14 cellular contexts compared by ENCODE assay signal in genomic region chr10:71512794-71513379, GRCh38.
DNase-seq lines count a peak whose midpoint lies in the region; ATAC-seq and TF ChIP-seq lines count a peak whose summit lies in the region.
"Had no signal": no experiment of that assay in that cellular context is flagged by ENCODE, and none has a peak within 500 bp of the region (broad histone marks: within the 10 kb centered on the region; RNA-seq: fewer than 3 reads in every experiment).

No MANE protein-coding gene starts in this region.

- H3K4me3 ChIP-seq in BE2C (ENCODE audit: low read depth, low read length): no peak overlapping the region
- no peak overlapping the region for H3K4me3 ChIP-seq in naive thymus-derived CD4-positive, alpha-beta T cell (ENCODE audit: low read length)

- H3K36me3 Mint-ChIP-seq in naive thymus-derived CD4-positive, alpha-beta T cell: no peaks in the 10 kb centered on the region
- H3K36me3 Mint-ChIP-seq: immature natural killer cell had no signal

- CTCF ChIA-PET in naive thymus-derived CD4-positive, alpha-beta T cell (lab: Charles Lee): no interaction called here

- H3K4me3 Mint-ChIP-seq in naive thymus-derived CD4-positive, alpha-beta T cell: no peak overlapping the region
- H3K4me3 Mint-ChIP-seq: central memory CD8-positive, alpha-beta T cell; immature natural killer cell; nephron progenitor cell had no signal

- POLR2A ChIA-PET in naive thymus-derived CD4-positive, alpha-beta T cell (lab: Charles Lee): no interaction called here

- intact Hi-C loops in naive thymus-derived CD4-positive, alpha-beta T cell (cut with micrococcal nuclease): no loop called here

- H3K27me3 Mint-ChIP-seq in naive thymus-derived CD4-positive, alpha-beta T cell: no peaks in the 10 kb centered on the region
- H3K27me3 Mint-ChIP-seq: central memory CD8-positive, alpha-beta T cell had no signal

- H3K27ac Mint-ChIP-seq in naive thymus-derived CD4-positive, alpha-beta T cell: no peak overlapping the region
- H3K27ac Mint-ChIP-seq: immature natural killer cell, nephron progenitor cell had no signal

- DNase-seq in BE2C: peak; percentile 37
- DNase-seq in HT-29 (ENCODE audit: low spot score): peak; percentile 62
- peak; percentile 23 to 32 for DNase-seq in SHP77 (lab: John Stamatoyannopoulos, UW)
- peak; percentile 60 for DNase-seq in left kidney (ENCODE audit: low read depth, low spot score)
- DNase-seq in stimulated activated CD4-positive, alpha-beta T cell treated with anti-CD3 and anti-CD28 coated beads, Interleukin-4, amount 100 ng/mL, for 4 hours: no peak
- DNase-seq in naive thymus-derived CD4-positive, alpha-beta T cell: no peak
- no peak for DNase-seq in AML-193 (lab: John Stamatoyannopoulos, UW)
- DNase-seq: activated CD4-positive, alpha-beta T cell treated with anti-CD3 and anti-CD28 coated beads, Interleukin-2, amount 50 U/mL, for 48 hours; activated naive CD4-positive, alpha-beta T cell; immature natural killer cell; nephron progenitor cell had no signal

- no peaks in the 10 kb centered on the region for H3K9me3 Mint-ChIP-seq in naive thymus-derived CD4-positive, alpha-beta T cell
- H3K9me3 Mint-ChIP-seq: central memory CD8-positive, alpha-beta T cell; immature natural killer cell; nephron progenitor cell had no signal

- no peaks in the 10 kb centered on the region for H3K36me3 ChIP-seq in BE2C
- H3K36me3 ChIP-seq in naive thymus-derived CD4-positive, alpha-beta T cell (ENCODE audit: control insufficient read depth in 2 of 3, insufficient read depth in 3 of 3, low read length in 3 of 3): no peaks in the 10 kb centered on the region

- ATAC-seq in GM18511 (IDR thresholded peaks at IDR 0.05; ENCODE audit: unreplicated experiment): no peak
- no peak for ATAC-seq in naive thymus-derived CD4-positive, alpha-beta T cell

- no peaks in the 10 kb centered on the region for H3K27me3 ChIP-seq in BE2C
- H3K27me3 ChIP-seq in naive thymus-derived CD4-positive, alpha-beta T cell (ENCODE audit: control insufficient read depth in 2 of 2, insufficient read depth in 2 of 2, low read length in 2 of 2): no peaks in the 10 kb centered on the region

- TF ChIP-seq CTCF in BE2C (IDR thresholded peaks at IDR 0.05; ENCODE audit: low read depth, low read length): no peak

- H3K4me1 ChIP-seq in BE2C: peaks cover 10% of the 10 kb centered on the region
- H3K4me1 ChIP-seq in naive thymus-derived CD4-positive, alpha-beta T cell (ENCODE audit: control insufficient read depth in 2 of 2, insufficient read depth in 2 of 2, low read length in 2 of 2): no peaks in the 10 kb centered on the region

- no peaks in the 10 kb centered on the region for H3K4me1 Mint-ChIP-seq in naive thymus-derived CD4-positive, alpha-beta T cell
- H3K4me1 Mint-ChIP-seq: central memory CD8-positive, alpha-beta T cell; immature natural killer cell had no signal

- H3K9me3 ChIP-seq in BE2C: no peaks in the 10 kb centered on the region
- H3K9me3 ChIP-seq in naive thymus-derived CD4-positive, alpha-beta T cell (ENCODE audit: control insufficient read depth in 2 of 3, low read length in 3 of 3): no peaks in the 10 kb centered on the region

- H3K27ac ChIP-seq in naive thymus-derived CD4-positive, alpha-beta T cell (ENCODE audit: low read depth, low read length): no peak overlapping the region
- H3K27ac ChIP-seq: HL-60 had no signal

Comparison
In these comparisons a context has a peak if more than half of its experiments do, and no peak if none do; other contexts are left out.
1. DNase-seq: peak in BE2C (single experiment), HT-29 (single experiment), SHP77 (2 of 2) and left kidney (single experiment); none in stimulated activated CD4-positive, alpha-beta T cell treated with anti-CD3 and anti-CD28 coated beads, Interleukin-4, amount 100 ng/mL, for 4 hours (0 of 2), naive thymus-derived CD4-positive, alpha-beta T cell (0 of 9) and AML-193 (0 of 2).